ENCODE assay signal across 21 cellular contexts in the genomic region with DNA sequence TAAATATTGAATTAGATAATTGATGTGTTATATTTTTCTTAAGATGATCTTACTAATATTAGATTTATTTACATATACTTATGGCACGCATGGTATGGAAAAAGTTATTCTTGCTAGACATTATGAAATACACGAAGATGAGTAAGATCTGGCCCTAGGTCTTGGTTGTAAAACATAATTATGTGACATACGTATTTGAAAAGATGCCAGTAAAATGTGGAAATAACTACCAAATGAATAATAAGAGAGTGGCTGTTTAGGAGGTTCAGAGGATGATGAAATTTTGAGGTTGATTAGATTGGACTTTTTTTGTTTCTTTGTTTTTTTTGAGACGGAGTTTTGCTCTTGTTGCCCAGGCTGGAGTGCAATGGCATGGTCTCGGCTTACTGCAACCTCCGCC. TPM values are rescaled to one million over a fixed set of nuclear protein-coding genes. Genes with fewer than 3 reads are reported as not detected.
DNase-seq lines count a peak whose midpoint lies in the region; TF ChIP-seq lines count a peak whose summit lies in the region.
"Had no signal": no experiment of that assay in that cellular context is flagged by ENCODE, and none has a peak within 500 bp of the region (broad histone marks: within the 10 kb centered on the region; RNA-seq: fewer than 3 reads in every experiment).

No MANE protein-coding gene starts in this region.

- DNase-seq in AG04450 (ENCODE audit: low read depth, low spot score) (peak; percentile 56), HS-5 (ENCODE audit: low read depth) (peak; percentile 92), SK-N-SH (no peak), fibroblast of the aortic adventitia (ENCODE audit: low read depth) (peak; percentile 73), DMS153 (lab: John Stamatoyannopoulos, UW) (no peak), epidermal melanocyte (ENCODE audit: insufficient read length, low spot score) (no peak)
- no peak for DNase-seq in stimulated activated CD4-positive, alpha-beta T cell treated with anti-CD3 and anti-CD28 coated beads, Interleukin-1b, Interleukin-23, amount 100 ng/mL, for 48 hours
- no peak for DNase-seq in activated T-helper 1 cell treated with anti-CD3 and anti-CD28 coated beads, Interleukin-12 subunit alpha, Interleukin-12 subunit beta, Interleukin-2, Interleukin-4 antibody, amounts not matched to agents 30 ng/mL and 10 ng/mL and 1 ng/mL, durations not matched to agents 14 hours and 24 hours and 36 hours (ENCODE audit: low spot score)
- DNase-seq: activated effector memory CD4-positive, alpha-beta T cell treated with anti-CD3 and anti-CD28 coated beads, Interleukin-2, amount 50 U/mL, for 16 hours; body of pancreas; effector CD4-positive, alpha-beta T cell; glutamatergic neuron; Karpas-422; kidney; NCI-H1694 treated with DMSO at 0.1 percent for 48 hours; NCI-H69; SHP77 treated with DMSO at 0.1 percent for 48 hours; stimulated activated CD4-positive, alpha-beta T cell treated with anti-CD3 and anti-CD28 coated beads, Interleukin-12 subunit alpha, Interleukin-12 subunit beta, amount 100 ng/mL, for 4 hours had no signal

- no peaks in the 10 kb centered on the region for H4K20me1 ChIP-seq in SK-N-SH (ENCODE audit: insufficient read depth)

- intact Hi-C loops in activated T-helper 1 cell treated with anti-CD3 and anti-CD28 coated beads, Interleukin-12 subunit alpha, Interleukin-12 subunit beta, Interleukin-2, Interleukin-4 antibody, amounts not matched to agents 30 ng/mL and 10 ng/mL and 1 ng/mL, durations not matched to agents 14 hours and 24 hours and 36 hours (cut with micrococcal nuclease): no loop called here

- H3K36me3 Mint-ChIP-seq in activated T-helper 1 cell treated with anti-CD3 and anti-CD28 coated beads, Interleukin-12 subunit alpha, Interleukin-12 subunit beta, Interleukin-2, Interleukin-4 antibody, amounts not matched to agents 30 ng/mL and 10 ng/mL and 1 ng/mL, durations not matched to agents 14 hours and 24 hours and 36 hours (ENCODE audit: low read depth): peaks cover 1% of the 10 kb centered on the region

- no peaks in the 10 kb centered on the region for H3K9me3 Mint-ChIP-seq in activated T-helper 1 cell treated with anti-CD3 and anti-CD28 coated beads, Interleukin-12 subunit alpha, Interleukin-12 subunit beta, Interleukin-2, Interleukin-4 antibody, amounts not matched to agents 30 ng/mL and 10 ng/mL and 1 ng/mL, durations not matched to agents 14 hours and 24 hours and 36 hours

- H3K27me3 Mint-ChIP-seq in activated T-helper 1 cell treated with anti-CD3 and anti-CD28 coated beads, Interleukin-12 subunit alpha, Interleukin-12 subunit beta, Interleukin-2, Interleukin-4 antibody, amounts not matched to agents 30 ng/mL and 10 ng/mL and 1 ng/mL, durations not matched to agents 14 hours and 24 hours and 36 hours (ENCODE audit: insufficient read depth): no peaks in the 10 kb centered on the region
- H3K27me3 Mint-ChIP-seq: B cell, progenitor cell of endocrine pancreas had no signal

- no peaks in the 10 kb centered on the region for H3F3A ChIP-seq in SK-N-SH (replicated peaks; ENCODE audit: insufficient read depth)

- H3K9ac ChIP-seq in SK-N-SH: no peak overlapping the region

- no peak overlapping the region for H3K4me3 Mint-ChIP-seq in activated T-helper 1 cell treated with anti-CD3 and anti-CD28 coated beads, Interleukin-12 subunit alpha, Interleukin-12 subunit beta, Interleukin-2, Interleukin-4 antibody, amounts not matched to agents 30 ng/mL and 10 ng/mL and 1 ng/mL, durations not matched to agents 14 hours and 24 hours and 36 hours
- H3K4me3 Mint-ChIP-seq: B cell had no signal

- no peaks in the 10 kb centered on the region for H3K4me1 Mint-ChIP-seq in activated T-helper 1 cell treated with anti-CD3 and anti-CD28 coated beads, Interleukin-12 subunit alpha, Interleukin-12 subunit beta, Interleukin-2, Interleukin-4 antibody, amounts not matched to agents 30 ng/mL and 10 ng/mL and 1 ng/mL, durations not matched to agents 14 hours and 24 hours and 36 hours (ENCODE audit: low read depth)
- H3K4me1 Mint-ChIP-seq: B cell had no signal

- H3K9me3 ChIP-seq in AG04450 (ENCODE audit: control insufficient read depth, insufficient read depth, low read length) (no peaks in the 10 kb centered on the region), SK-N-SH (no peaks in the 10 kb centered on the region)
- H3K9me3 ChIP-seq: body of pancreas, HAP-1 had no signal

- H3K27ac ChIP-seq in AG04450 (ENCODE audit: low read depth, low read length) (peak overlapping the region; percentile 54), SK-N-SH (ENCODE audit: low read depth in 2 of 2, low read length in 1 of 2) (peak overlapping the region in 1 of 2 experiments; percentile 35; a peak in 2 of 4 replicates)
- H3K27ac ChIP-seq: body of pancreas had no signal

- H3K4me2 ChIP-seq in SK-N-SH: no peak overlapping the region

- no peak for TF ChIP-seq RAD21 in SK-N-SH (IDR thresholded peaks at IDR 0.05; ENCODE audit: low read length)

- no peaks in the 10 kb centered on the region for H3K9me2 ChIP-seq in SK-N-SH

- no peaks in the 10 kb centered on the region for H3K79me2 ChIP-seq in SK-N-SH (ENCODE audit: insufficient read depth)

- TF ChIP-seq EP300 in SK-N-SH (IDR thresholded peaks at IDR 0.05; ENCODE audit: borderline replicate concordance in 1 of 2, low read depth in 1 of 2, low read length in 1 of 2): no peak

- H3K27me3 ChIP-seq in AG04450 (ENCODE audit: control insufficient read depth, insufficient read depth, low read length) (no peaks in the 10 kb centered on the region), SK-N-SH (ENCODE audit: insufficient read depth) (no peaks in the 10 kb centered on the region)
- H3K27me3 ChIP-seq: body of pancreas had no signal

- H3K4me3 ChIP-seq in AG04450 (ENCODE audit: low read depth, low read length): no peak overlapping the region
- H3K4me3 ChIP-seq in SK-N-SH (ENCODE audit: low read depth in 2 of 2, low read length in 1 of 2): no peak overlapping the region
- no peak overlapping the region for H3K4me3 ChIP-seq in fibroblast of the aortic adventitia (ENCODE audit: low read depth, low read length)
- H3K4me3 ChIP-seq: body of pancreas, HAP-1 had no signal

- H3K27ac Mint-ChIP-seq in activated T-helper 1 cell treated with anti-CD3 and anti-CD28 coated beads, Interleukin-12 subunit alpha, Interleukin-12 subunit beta, Interleukin-2, Interleukin-4 antibody, amounts not matched to agents 30 ng/mL and 10 ng/mL and 1 ng/mL, durations not matched to agents 14 hours and 24 hours and 36 hours: no peak overlapping the region
- H3K27ac Mint-ChIP-seq: B cell, progenitor cell of endocrine pancreas had no signal

- 33% methylated on average over 5 of the region's 6 CpGs for WGBS in SK-N-SH (ENCODE audit: low lambda C conversion rate)

- H2AFZ ChIP-seq in SK-N-SH (ENCODE audit: low read depth): no peak overlapping the region

- no peak for TF ChIP-seq CTCF in AG04450 (IDR thresholded peaks at IDR 0.05; ENCODE audit: low read depth, low read length)
- no peak for TF ChIP-seq CTCF in SK-N-SH (IDR thresholded peaks at IDR 0.05)
- TF ChIP-seq CTCF in fibroblast of the aortic adventitia (IDR thresholded peaks at IDR 0.05; ENCODE audit: insufficient read depth, low read length): no peak

- POLR2A ChIA-PET in AG04450 (lab: Yijun Ruan, JAX): no interaction called here
- POLR2A ChIA-PET in SK-N-SH (lab: Yijun Ruan, JAX): no interaction called here

- no peaks in the 10 kb centered on the region for H3K4me1 ChIP-seq in SK-N-SH (ENCODE audit: control insufficient read depth in 1 of 2, insufficient read depth in 2 of 2, low read depth in 1 of 2, low read length in 1 of 2)
- H3K4me1 ChIP-seq: body of pancreas, HAP-1 had no signal

- CTCF ChIA-PET in AG04450 (lab: Charles Lee) (no interaction called here), SK-N-SH (lab: Yijun Ruan, JAX) (no interaction called here)

- no peaks in the 10 kb centered on the region for H3K36me3 ChIP-seq in SK-N-SH (replicated peaks in 1 of 2; ENCODE audit: control insufficient read depth in 1 of 2, insufficient read depth in 2 of 2, low read length in 1 of 2)

TF ChIP-seq in SK-N-SH, 30 proteins besides CTCF, POLR2A, EP300 and RAD21 (continues in another document):
- TF ChIP-seq CHD2 (IDR thresholded peaks at IDR 0.05; ENCODE audit: low read length, partially characterized antibody): no peak
- TF ChIP-seq NFIC (IDR thresholded peaks at IDR 0.05; ENCODE audit: borderline replicate concordance): peak; percentile 16; the same call in 1 of the 2 replicates
- TF ChIP-seq, protein P1, sequence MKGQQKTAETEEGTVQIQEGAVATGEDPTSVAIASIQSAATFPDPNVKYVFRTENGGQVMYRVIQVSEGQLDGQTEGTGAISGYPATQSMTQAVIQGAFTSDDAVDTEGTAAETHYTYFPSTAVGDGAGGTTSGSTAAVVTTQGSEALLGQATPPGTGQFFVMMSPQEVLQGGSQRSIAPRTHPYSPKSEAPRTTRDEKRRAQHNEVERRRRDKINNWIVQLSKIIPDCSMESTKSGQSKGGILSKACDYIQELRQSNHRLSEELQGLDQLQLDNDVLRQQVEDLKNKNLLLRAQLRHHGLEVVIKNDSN (IDR thresholded peaks at IDR 0.05; ENCODE audit: borderline replicate concordance, low read depth): no peak
- no peak for TF ChIP-seq YY1 (IDR thresholded peaks at IDR 0.05; ENCODE audit: low read depth)
- no peak for TF ChIP-seq NRF1 (IDR thresholded peaks at IDR 0.05; ENCODE audit: low read depth, low read length)
- TF ChIP-seq SMC3 (IDR thresholded peaks at IDR 0.05; ENCODE audit: low read depth, low read length): no peak

RNA-seq across cellular contexts. Expression of a gene that starts 41.4 kb away (rescaled TPM):
- 1.5 and 2.8 TPM in 2 replicates for polyA plus RNA-seq in AG04450 (2011; rRNA removed)
- polyA minus RNA-seq in AG04450 (2011; rRNA and poly(A)+ RNA removed): 3.0 and 5.9 TPM in 2 replicates
- polyA plus RNA-seq in SK-N-SH (2012; rRNA removed): 0.67 and 0.91 TPM in 2 replicates
- polyA plus RNA-seq in SK-N-SH (2012; cell fraction: cytosol; rRNA removed): 0.68 and 0.87 TPM in 2 replicates
- polyA plus RNA-seq in SK-N-SH (2012; cell fraction: nucleus; rRNA removed): 1.9 and 2.8 TPM in 2 replicates
- 12.7 and 13.9 TPM in 2 replicates for total RNA-seq in fibroblast of the aortic adventitia (ENCODE audit: low replicate concordance)
- total RNA-seq in activated T-helper 1 cell treated with anti-CD3 and anti-CD28 coated beads, Interleukin-12 subunit alpha, Interleukin-12 subunit beta, Interleukin-2, Interleukin-4 antibody, amounts not matched to agents 30 ng/mL and 10 ng/mL and 1 ng/mL, durations not matched to agents 14 hours and 24 hours and 36 hours: 15.8 and 18.3 TPM in 2 replicates

RNA-seq across cellular contexts. Expression of a gene that starts 42.8 kb away (rescaled TPM):
- polyA plus RNA-seq in AG04450 (2011; rRNA removed) (55.3 and 105 TPM in 2 replicates), SK-N-SH (2012; rRNA removed) (21.8 and 24.5 TPM in 2 replicates)
- 7.2 and 14.2 TPM in 2 replicates for polyA minus RNA-seq in AG04450 (2011; rRNA and poly(A)+ RNA removed)
- polyA plus RNA-seq in SK-N-SH (2012; cell fraction: cytosol; rRNA removed): 35.8 and 58.8 TPM in 2 replicates
- polyA plus RNA-seq in SK-N-SH (2012; cell fraction: nucleus; rRNA removed): 10.8 and 21.0 TPM in 2 replicates
- total RNA-seq in fibroblast of the aortic adventitia (ENCODE audit: low replicate concordance): 21.7 and 41.3 TPM in 2 replicates
- total RNA-seq in activated T-helper 1 cell treated with anti-CD3 and anti-CD28 coated beads, Interleukin-12 subunit alpha, Interleukin-12 subunit beta, Interleukin-2, Interleukin-4 antibody, amounts not matched to agents 30 ng/mL and 10 ng/mL and 1 ng/mL, durations not matched to agents 14 hours and 24 hours and 36 hours: 58.0 and 59.3 TPM in 2 replicates

Comparison
In these comparisons a context has a peak if more than half of its experiments do, and no peak if none do; other contexts are left out.
1. DNase-seq: peak in AG04450 (single experiment), HS-5 (single experiment) and fibroblast of the aortic adventitia (single experiment); none in SK-N-SH (single experiment), DMS153 (single experiment), stimulated activated CD4-positive, alpha-beta T cell treated with anti-CD3 and anti-CD28 coated beads, Interleukin-1b, Interleukin-23, amount 100 ng/mL, for 48 hours (single experiment), activated T-helper 1 cell treated with anti-CD3 and anti-CD28 coated beads, Interleukin-12 subunit alpha, Interleukin-12 subunit beta, Interleukin-2, Interleukin-4 antibody, amounts not matched to agents 30 ng/mL and 10 ng/mL and 1 ng/mL, durations not matched to agents 14 hours and 24 hours and 36 hours (single experiment) and epidermal melanocyte (single experiment).